In genomic region chr22:35335936-35336781, GRCh38 we compare ENCODE assay signal across 17 cellular contexts. TPM values are rescaled to one million over a fixed set of nuclear protein-coding genes. Genes with fewer than 3 reads are reported as not detected.
DNase-seq lines count a peak whose midpoint lies in the region; ATAC-seq, FAIRE-seq and TF ChIP-seq lines count a peak whose summit lies in the region.
"Had no signal": no experiment of that assay in that cellular context is flagged by ENCODE, and none has a peak within 500 bp of the region (broad histone marks: within the 10 kb centered on the region; RNA-seq: fewer than 3 reads in every experiment).

No MANE protein-coding gene starts in this region.

- no peaks in the 10 kb centered on the region for H3K4me1 ChIP-seq in right cardiac atrium (ENCODE audit: control insufficient read depth, insufficient read depth, low read length)
- H3K4me1 ChIP-seq: Peyer's patch had no signal

- intact Hi-C loops in right cardiac atrium (cut with DNase I), result no loop called here

- POLR2A ChIA-PET in activated naive CD8-positive, alpha-beta T cell treated with anti-CD3 and anti-CD28 coated beads, Interleukin-2, amount 10 ng/mL, durations not matched to agents 7 days and 5 days (lab: Charles Lee), result no interaction called here

- no peaks in the 10 kb centered on the region for H3K27me3 Mint-ChIP-seq in activated naive CD8-positive, alpha-beta T cell treated with anti-CD3 and anti-CD28 coated beads, Interleukin-2, amount 10 ng/mL, durations not matched to agents 7 days and 5 days
- H3K27me3 Mint-ChIP-seq in activated naive CD8-positive, alpha-beta T cell treated with anti-CD3 and anti-CD28 coated beads for 36 hours, result no peaks in the 10 kb centered on the region
- H3K27me3 Mint-ChIP-seq: type B pancreatic cell had no signal

- peak overlapping the region; percentile 47 for H3K27ac Mint-ChIP-seq in activated naive CD8-positive, alpha-beta T cell treated with anti-CD3 and anti-CD28 coated beads, Interleukin-2, amount 10 ng/mL, durations not matched to agents 7 days and 5 days
- no peak overlapping the region for H3K27ac Mint-ChIP-seq in activated naive CD8-positive, alpha-beta T cell treated with anti-CD3 and anti-CD28 coated beads for 36 hours
- H3K27ac Mint-ChIP-seq: type B pancreatic cell had no signal

- ATAC-seq in activated naive CD8-positive, alpha-beta T cell treated with anti-CD3 and anti-CD28 coated beads, Interleukin-2, amount 10 ng/mL, durations not matched to agents 7 days and 5 days (ENCODE audit: low read depth), result peak; percentile 60
- ATAC-seq in right cardiac atrium, result peak; percentile 39 to 59
- ATAC-seq: GM12878 had no signal

- no peaks in the 10 kb centered on the region for H3K9me3 Mint-ChIP-seq in activated naive CD8-positive, alpha-beta T cell treated with anti-CD3 and anti-CD28 coated beads, Interleukin-2, amount 10 ng/mL, durations not matched to agents 7 days and 5 days
- H3K9me3 Mint-ChIP-seq in activated naive CD8-positive, alpha-beta T cell treated with anti-CD3 and anti-CD28 coated beads for 36 hours, result no peaks in the 10 kb centered on the region
- H3K9me3 Mint-ChIP-seq: type B pancreatic cell had no signal

- H3K27me3 ChIP-seq in right cardiac atrium (ENCODE audit: control insufficient read depth, insufficient read depth), result no peaks in the 10 kb centered on the region
- H3K27me3 ChIP-seq in MG63, result no peaks in the 10 kb centered on the region
- H3K27me3 ChIP-seq in brain microvascular endothelial cell (replicated peaks), result no peaks in the 10 kb centered on the region
- H3K27me3 ChIP-seq: Peyer's patch had no signal

- WGBS in right cardiac atrium, result 71% methylated on average over 12 of the region's 12 CpGs

- peaks cover 4% of the 10 kb centered on the region; the same call in 1 of the 2 replicates for H3K36me3 ChIP-seq in MG63
- peaks cover 55% of the 10 kb centered on the region for H3K36me3 ChIP-seq in brain microvascular endothelial cell (replicated peaks)

- TF ChIP-seq CTCF in VCaP (conservative IDR thresholded peaks at IDR 0.05) (no peak), brain microvascular endothelial cell (IDR thresholded peaks at IDR 0.05; ENCODE audit: low read depth, low read length, missing control alignments) (no peak)

- H3K9me3 ChIP-seq in right cardiac atrium (ENCODE audit: control insufficient read depth, low read length) (no peaks in the 10 kb centered on the region), MG63 (no peaks in the 10 kb centered on the region)
- H3K9me3 ChIP-seq: Peyer's patch had no signal

- H3K36me3 Mint-ChIP-seq in activated naive CD8-positive, alpha-beta T cell treated with anti-CD3 and anti-CD28 coated beads, Interleukin-2, amount 10 ng/mL, durations not matched to agents 7 days and 5 days, result peaks cover 4% of the 10 kb centered on the region
- H3K36me3 Mint-ChIP-seq in activated naive CD8-positive, alpha-beta T cell treated with anti-CD3 and anti-CD28 coated beads for 36 hours, result peaks cover 10% of the 10 kb centered on the region

- H3K4me1 Mint-ChIP-seq in activated naive CD8-positive, alpha-beta T cell treated with anti-CD3 and anti-CD28 coated beads, Interleukin-2, amount 10 ng/mL, durations not matched to agents 7 days and 5 days, result peaks cover 13% of the 10 kb centered on the region
- peaks cover 14% of the 10 kb centered on the region for H3K4me1 Mint-ChIP-seq in activated naive CD8-positive, alpha-beta T cell treated with anti-CD3 and anti-CD28 coated beads for 36 hours

- H3K27ac ChIP-seq in VCaP (peak overlapping the region; percentile 23; the same call in 1 of the 2 replicates), right cardiac atrium (ENCODE audit: low read length) (peak overlapping the region; percentile 37), brain microvascular endothelial cell (no peak overlapping the region)
- H3K27ac ChIP-seq: Peyer's patch had no signal

- peak overlapping the region; percentile 30 for H3K4me3 Mint-ChIP-seq in activated naive CD8-positive, alpha-beta T cell treated with anti-CD3 and anti-CD28 coated beads, Interleukin-2, amount 10 ng/mL, durations not matched to agents 7 days and 5 days
- H3K4me3 Mint-ChIP-seq in activated naive CD8-positive, alpha-beta T cell treated with anti-CD3 and anti-CD28 coated beads for 36 hours, result no peak overlapping the region
- H3K4me3 Mint-ChIP-seq: type B pancreatic cell had no signal

- DNase-seq in activated naive CD8-positive, alpha-beta T cell treated with anti-CD3 and anti-CD28 coated beads, Interleukin-2, amount 10 ng/mL, durations not matched to agents 7 days and 5 days, result no peak
- no peak for DNase-seq in activated naive CD8-positive, alpha-beta T cell treated with anti-CD3 and anti-CD28 coated beads for 36 hours
- DNase-seq in right cardiac atrium (peak in 2 of 3 donors; percentile 72 to 78), urothelium cell line (ENCODE audit: low spot score) (no peak), MG63 (no peak), brain microvascular endothelial cell (no peak)
- DNase-seq in stimulated activated CD4-positive, alpha-beta T cell treated with anti-CD3 and anti-CD28 coated beads, Interleukin-12 subunit alpha, Interleukin-12 subunit beta, amount 100 ng/mL, for 4 hours, result no peak
- DNase-seq: IMR-90, mesendoderm, NCI-H1436 treated with DMSO at 0.1 percent for 48 hours, NCI-H526 treated with DMSO at 0.1 percent for 48 hours, Peyer's patch, T-helper 9 cell had no signal

- no peak overlapping the region for H3K4me3 ChIP-seq in right cardiac atrium (ENCODE audit: low read length)
- H3K4me3 ChIP-seq in MG63, result no peak overlapping the region
- H3K4me3 ChIP-seq in brain microvascular endothelial cell (ENCODE audit: low read depth, low read length), result no peak overlapping the region
- H3K4me3 ChIP-seq: GM12878, Peyer's patch had no signal

- in situ Hi-C loops in brain microvascular endothelial cell (cut with HindIII; ENCODE audit: low pct_ligation_motif_present, low sequenced_read_pairs), result no loop called here

- FAIRE-seq in urothelium cell line (lab: Jason Lieb, UNC), result peak; percentile 95
- FAIRE-seq: colon, GM12878 had no signal

RNA-seq across cellular contexts. Expression of gene TOM1, which starts 36.5 kb away (rescaled TPM):
- total RNA-seq in activated naive CD8-positive, alpha-beta T cell treated with anti-CD3 and anti-CD28 coated beads, Interleukin-2, amount 10 ng/mL, durations not matched to agents 7 days and 5 days, result 10 to 100 TPM; 36.7 to 39.5 TPM
- 10 to 100 TPM; 13.9 to 14.5 TPM for total RNA-seq in activated naive CD8-positive, alpha-beta T cell treated with anti-CD3 and anti-CD28 coated beads for 36 hours
- total RNA-seq in right cardiac atrium, result 10 to 100 TPM; 54.0 to 75.9 (median 63.6) TPM
- polyA plus RNA-seq in right cardiac atrium, result 55.9 TPM
- 18.1 and 19.2 TPM in 2 replicates for total RNA-seq in MG63 (2014; rRNA removed; shearing (Covaris generic); ENCODE audit: low replicate concordance)

RNA-seq across cellular contexts. Expression of gene HMOX1, which starts 44.7 kb away (rescaled TPM):
- 1 to 10 TPM; 5.2 to 7.3 TPM for total RNA-seq in activated naive CD8-positive, alpha-beta T cell treated with anti-CD3 and anti-CD28 coated beads, Interleukin-2, amount 10 ng/mL, durations not matched to agents 7 days and 5 days
- total RNA-seq in activated naive CD8-positive, alpha-beta T cell treated with anti-CD3 and anti-CD28 coated beads for 36 hours, result under 1 TPM; 0.26 to 0.39 TPM
- total RNA-seq in right cardiac atrium, result 10 to 100 TPM in 2 of 4 donors, 1 to 10 TPM in 2; 6.2 to 10.8 (median 9.6) TPM
- 6.1 TPM for polyA plus RNA-seq in right cardiac atrium
- 36.1 and 66.9 TPM in 2 replicates for total RNA-seq in MG63 (2014; rRNA removed; shearing (Covaris generic); ENCODE audit: low replicate concordance)

Comparison
In these comparisons a context has a peak if more than half of its experiments do, and no peak if none do; other contexts are left out.
1. RNA of gene HMOX1, which starts 44.7 kb away (total RNA-seq): 36.1 to 66.9 TPM in MG63, 6.2 to 10.8 TPM in right cardiac atrium and 5.2 to 7.3 TPM in activated naive CD8-positive, alpha-beta T cell treated with anti-CD3 and anti-CD28 coated beads, Interleukin-2, amount 10 ng/mL, durations not matched to agents 7 days and 5 days; 0.26 to 0.39 TPM in activated naive CD8-positive, alpha-beta T cell treated with anti-CD3 and anti-CD28 coated beads for 36 hours; every median in the first group is over 4 times any median in the second.
2. DNase-seq: peak in right cardiac atrium (2 of 3); none in activated naive CD8-positive, alpha-beta T cell treated with anti-CD3 and anti-CD28 coated beads, Interleukin-2, amount 10 ng/mL, durations not matched to agents 7 days and 5 days (single experiment), activated naive CD8-positive, alpha-beta T cell treated with anti-CD3 and anti-CD28 coated beads for 36 hours (single experiment), urothelium cell line (single experiment), MG63 (single experiment), stimulated activated CD4-positive, alpha-beta T cell treated with anti-CD3 and anti-CD28 coated beads, Interleukin-12 subunit alpha, Interleukin-12 subunit beta, amount 100 ng/mL, for 4 hours (single experiment) and brain microvascular endothelial cell (single experiment).